Comparison of ENCODE assay signal across 22 cellular contexts in the genomic region with DNA sequence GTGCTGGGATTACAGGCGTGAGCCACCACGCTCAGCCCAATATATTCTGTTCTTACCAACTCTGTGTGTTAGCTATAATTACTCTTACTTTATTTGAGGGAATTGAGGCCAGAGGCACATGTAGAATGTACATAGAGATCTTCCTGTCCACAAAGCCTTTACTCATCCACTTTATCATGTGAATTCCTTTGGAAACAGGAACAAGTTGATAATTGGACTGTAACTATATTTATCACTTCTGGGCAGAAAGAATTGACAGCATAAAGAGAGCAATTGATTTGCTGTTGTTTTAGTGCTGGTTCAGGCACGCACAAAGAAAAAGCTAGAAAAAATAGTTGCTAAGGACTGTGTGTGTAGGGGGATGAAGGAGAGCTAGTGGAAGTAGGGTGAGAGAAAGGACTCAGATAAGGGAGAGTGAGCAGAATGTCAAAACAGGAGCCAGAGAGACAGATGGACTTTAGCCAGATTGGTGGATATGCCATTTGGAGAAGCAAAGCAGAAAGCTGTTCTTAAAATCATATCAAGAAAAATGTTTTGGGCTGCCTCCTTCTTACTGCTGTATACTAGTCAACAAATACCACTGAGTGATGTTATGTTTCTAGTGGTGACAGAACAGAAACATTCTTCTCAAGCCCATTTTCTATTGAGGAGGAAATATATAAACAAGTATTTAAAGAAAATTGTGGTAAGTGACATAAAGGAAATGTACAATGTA.
A peak's percentile ranks its signal among the peaks of the same experiment; 100 is the strongest.
DNase-seq lines count a peak whose midpoint lies in the region; ATAC-seq lines count a peak whose summit lies in the region.
"Had no signal": no experiment of that assay in that cellular context is flagged by ENCODE, and none has a peak within 500 bp of the region (broad histone marks: within the 10 kb centered on the region; RNA-seq: fewer than 3 reads in every experiment).

No MANE protein-coding gene starts in this region.

- no peak overlapping the region for H3K4me3 ChIP-seq in right cardiac atrium (ENCODE audit: low read length)
- H3K4me3 ChIP-seq: MG63, Peyer's patch had no signal

- peak; percentile 5 for DNase-seq in Ammon's horn (ENCODE audit: low spot score)
- peak; percentile 18 to 62 for DNase-seq in NCI-H446 (lab: John Stamatoyannopoulos, UW)
- DNase-seq in foreskin melanocyte: peak; percentile 66
- DNase-seq in right cardiac atrium: no peak
- no peak for DNase-seq in cortex of kidney (lab: John Stamatoyannopoulos, UW)
- no peak for DNase-seq in kidney tubule cell (ENCODE audit: low spot score)
- no peak for DNase-seq in Kasumi-1 (lab: John Stamatoyannopoulos, UW)
- DNase-seq: ACHN, GDM1, H9, IMR-90, Karpas-422, MG63, NCI-H1092, NCI-H1436 treated with DMSO at 0.1 percent for 48 hours, NCI-H2081, NCI-H510A treated with DMSO at 0.1 percent for 48 hours, NCI-H82, Peyer's patch, SK-N-SH had no signal

- H3K4me1 ChIP-seq in right cardiac atrium (ENCODE audit: control insufficient read depth, insufficient read depth, low read length): no peaks in the 10 kb centered on the region
- H3K4me1 ChIP-seq: Peyer's patch had no signal

- H3K9me3 ChIP-seq in right cardiac atrium (ENCODE audit: control insufficient read depth, low read length): no peaks in the 10 kb centered on the region
- H3K9me3 ChIP-seq: MG63, Peyer's patch, SK-N-SH had no signal

- H3K27ac ChIP-seq in right cardiac atrium (ENCODE audit: low read length): peak overlapping the region; percentile 52
- H3K27ac ChIP-seq: C4-2B, HL-60, Peyer's patch had no signal

- 66% methylated on average over 3 of the region's 3 CpGs for WGBS in right cardiac atrium

- ATAC-seq in right cardiac atrium: peak; percentile 74 to 90

- intact Hi-C loops in right cardiac atrium (cut with DNase I): no loop called here

- no peaks in the 10 kb centered on the region for H3K27me3 ChIP-seq in right cardiac atrium (ENCODE audit: control insufficient read depth, insufficient read depth)
- H3K27me3 ChIP-seq: MG63, Peyer's patch had no signal

Comparison
In these comparisons a context has a peak if more than half of its experiments do, and no peak if none do; other contexts are left out.
1. DNase-seq: peak in Ammon's horn (single experiment), NCI-H446 (2 of 2) and foreskin melanocyte (single experiment); none in right cardiac atrium (0 of 3), cortex of kidney (single experiment), kidney tubule cell (single experiment) and Kasumi-1 (0 of 2).